ENCODE assay signal across 1 cellular context in the genomic region with DNA sequence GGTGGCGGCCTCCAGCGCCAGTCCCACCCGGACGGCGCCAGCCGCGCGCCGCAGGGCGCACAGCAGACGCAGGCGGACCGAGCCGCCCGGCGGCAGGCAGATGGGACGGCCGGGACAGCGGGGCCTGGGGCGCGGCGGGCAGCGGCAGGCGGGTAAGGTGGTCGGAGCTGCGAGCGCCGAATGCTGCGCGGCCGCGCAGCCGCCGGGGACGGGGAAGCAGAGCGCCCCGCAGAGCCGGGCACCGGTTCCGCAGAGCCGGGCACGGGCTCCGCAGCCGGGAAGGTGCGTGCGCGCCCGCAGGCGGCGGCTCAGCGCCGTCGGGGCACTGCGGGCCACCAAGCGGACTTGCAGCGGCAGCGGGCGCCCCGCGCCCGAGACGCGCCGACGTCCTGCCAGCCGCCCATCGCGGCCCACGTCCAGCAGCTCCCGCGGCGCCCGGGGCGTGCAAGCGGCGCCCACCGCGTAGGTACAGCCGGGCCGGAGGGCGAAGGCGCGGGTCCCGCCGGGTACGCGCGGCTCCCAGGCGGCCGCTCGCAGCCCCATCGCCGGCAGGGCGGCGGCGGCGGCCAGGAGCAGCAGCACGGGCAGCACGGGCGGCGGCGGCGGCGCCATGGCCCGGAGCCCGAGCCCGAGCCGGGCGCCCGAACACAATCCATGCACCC.
TF ChIP-seq lines count a peak whose summit lies in the region.

No MANE protein-coding gene starts in this region.

TF ChIP-seq in A549, 52 proteins besides CTCF, POLR2A, EP300 and RAD21 (continued from another document):
- TF ChIP-seq, protein P1, sequence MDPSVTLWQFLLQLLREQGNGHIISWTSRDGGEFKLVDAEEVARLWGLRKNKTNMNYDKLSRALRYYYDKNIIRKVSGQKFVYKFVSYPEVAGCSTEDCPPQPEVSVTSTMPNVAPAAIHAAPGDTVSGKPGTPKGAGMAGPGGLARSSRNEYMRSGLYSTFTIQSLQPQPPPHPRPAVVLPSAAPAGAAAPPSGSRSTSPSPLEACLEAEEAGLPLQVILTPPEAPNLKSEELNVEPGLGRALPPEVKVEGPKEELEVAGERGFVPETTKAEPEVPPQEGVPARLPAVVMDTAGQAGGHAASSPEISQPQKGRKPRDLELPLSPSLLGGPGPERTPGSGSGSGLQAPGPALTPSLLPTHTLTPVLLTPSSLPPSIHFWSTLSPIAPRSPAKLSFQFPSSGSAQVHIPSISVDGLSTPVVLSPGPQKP (IDR thresholded peaks at IDR 0.05; ENCODE audit: low read depth, low read length): no peak
- TF ChIP-seq HDAC2 (IDR thresholded peaks at IDR 0.05): no peak
- TF ChIP-seq, protein P2, sequence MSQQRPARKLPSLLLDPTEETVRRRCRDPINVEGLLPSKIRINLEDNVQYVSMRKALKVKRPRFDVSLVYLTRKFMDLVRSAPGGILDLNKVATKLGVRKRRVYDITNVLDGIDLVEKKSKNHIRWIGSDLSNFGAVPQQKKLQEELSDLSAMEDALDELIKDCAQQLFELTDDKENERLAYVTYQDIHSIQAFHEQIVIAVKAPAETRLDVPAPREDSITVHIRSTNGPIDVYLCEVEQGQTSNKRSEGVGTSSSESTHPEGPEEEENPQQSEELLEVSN (IDR thresholded peaks at IDR 0.05; ENCODE audit: borderline replicate concordance, low read depth): no peak
- no peak for TF ChIP-seq CBX8 (IDR thresholded peaks at IDR 0.05)
